1 cellular context compared by ENCODE assay signal in genomic region chr17:57948169-57948554, GRCh38.
TF ChIP-seq lines count a peak whose summit lies in the region.

No MANE protein-coding gene starts in this region.

TF ChIP-seq in WTC11, 78 proteins besides CTCF, POLR2A, EP300 and RAD21 (continued from another document):
- TF ChIP-seq, protein P1, sequence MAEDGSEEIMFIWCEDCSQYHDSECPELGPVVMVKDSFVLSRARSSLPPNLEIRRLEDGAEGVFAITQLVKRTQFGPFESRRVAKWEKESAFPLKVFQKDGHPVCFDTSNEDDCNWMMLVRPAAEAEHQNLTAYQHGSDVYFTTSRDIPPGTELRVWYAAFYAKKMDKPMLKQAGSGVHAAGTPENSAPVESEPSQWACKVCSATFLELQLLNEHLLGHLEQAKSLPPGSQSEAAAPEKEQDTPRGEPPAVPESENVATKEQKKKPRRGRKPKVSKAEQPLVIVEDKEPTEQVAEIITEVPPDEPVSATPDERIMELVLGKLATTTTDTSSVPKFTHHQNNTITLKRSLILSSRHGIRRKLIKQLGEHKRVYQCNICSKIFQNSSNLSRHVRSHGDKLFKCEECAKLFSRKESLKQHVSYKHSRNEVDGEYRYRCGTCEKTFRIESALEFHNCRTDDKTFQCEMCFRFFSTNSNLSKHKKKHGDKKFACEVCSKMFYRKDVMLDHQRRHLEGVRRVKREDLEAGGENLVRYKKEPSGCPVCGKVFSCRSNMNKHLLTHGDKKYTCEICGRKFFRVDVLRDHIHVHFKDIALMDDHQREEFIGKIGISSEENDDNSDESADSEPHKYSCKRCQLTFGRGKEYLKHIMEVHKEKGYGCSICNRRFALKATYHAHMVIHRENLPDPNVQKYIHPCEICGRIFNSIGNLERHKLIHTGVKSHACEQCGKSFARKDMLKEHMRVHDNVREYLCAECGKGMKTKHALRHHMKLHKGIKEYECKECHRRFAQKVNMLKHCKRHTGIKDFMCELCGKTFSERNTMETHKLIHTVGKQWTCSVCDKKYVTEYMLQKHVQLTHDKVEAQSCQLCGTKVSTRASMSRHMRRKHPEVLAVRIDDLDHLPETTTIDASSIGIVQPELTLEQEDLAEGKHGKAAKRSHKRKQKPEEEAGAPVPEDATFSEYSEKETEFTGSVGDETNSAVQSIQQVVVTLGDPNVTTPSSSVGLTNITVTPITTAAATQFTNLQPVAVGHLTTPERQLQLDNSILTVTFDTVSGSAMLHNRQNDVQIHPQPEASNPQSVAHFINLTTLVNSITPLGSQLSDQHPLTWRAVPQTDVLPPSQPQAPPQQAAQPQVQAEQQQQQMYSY (CRISPR knock-in tag; IDR thresholded peaks at IDR 0.05), result no peak
- TF ChIP-seq, protein P2, sequence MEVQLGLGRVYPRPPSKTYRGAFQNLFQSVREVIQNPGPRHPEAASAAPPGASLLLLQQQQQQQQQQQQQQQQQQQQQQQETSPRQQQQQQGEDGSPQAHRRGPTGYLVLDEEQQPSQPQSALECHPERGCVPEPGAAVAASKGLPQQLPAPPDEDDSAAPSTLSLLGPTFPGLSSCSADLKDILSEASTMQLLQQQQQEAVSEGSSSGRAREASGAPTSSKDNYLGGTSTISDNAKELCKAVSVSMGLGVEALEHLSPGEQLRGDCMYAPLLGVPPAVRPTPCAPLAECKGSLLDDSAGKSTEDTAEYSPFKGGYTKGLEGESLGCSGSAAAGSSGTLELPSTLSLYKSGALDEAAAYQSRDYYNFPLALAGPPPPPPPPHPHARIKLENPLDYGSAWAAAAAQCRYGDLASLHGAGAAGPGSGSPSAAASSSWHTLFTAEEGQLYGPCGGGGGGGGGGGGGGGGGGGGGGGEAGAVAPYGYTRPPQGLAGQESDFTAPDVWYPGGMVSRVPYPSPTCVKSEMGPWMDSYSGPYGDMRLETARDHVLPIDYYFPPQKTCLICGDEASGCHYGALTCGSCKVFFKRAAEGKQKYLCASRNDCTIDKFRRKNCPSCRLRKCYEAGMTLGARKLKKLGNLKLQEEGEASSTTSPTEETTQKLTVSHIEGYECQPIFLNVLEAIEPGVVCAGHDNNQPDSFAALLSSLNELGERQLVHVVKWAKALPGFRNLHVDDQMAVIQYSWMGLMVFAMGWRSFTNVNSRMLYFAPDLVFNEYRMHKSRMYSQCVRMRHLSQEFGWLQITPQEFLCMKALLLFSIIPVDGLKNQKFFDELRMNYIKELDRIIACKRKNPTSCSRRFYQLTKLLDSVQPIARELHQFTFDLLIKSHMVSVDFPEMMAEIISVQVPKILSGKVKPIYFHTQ (CRISPR knock-in tag; IDR thresholded peaks at IDR 0.05), result no peak
- no peak for TF ChIP-seq ERG (CRISPR knock-in tag; IDR thresholded peaks at IDR 0.05)
- TF ChIP-seq, protein P3, sequence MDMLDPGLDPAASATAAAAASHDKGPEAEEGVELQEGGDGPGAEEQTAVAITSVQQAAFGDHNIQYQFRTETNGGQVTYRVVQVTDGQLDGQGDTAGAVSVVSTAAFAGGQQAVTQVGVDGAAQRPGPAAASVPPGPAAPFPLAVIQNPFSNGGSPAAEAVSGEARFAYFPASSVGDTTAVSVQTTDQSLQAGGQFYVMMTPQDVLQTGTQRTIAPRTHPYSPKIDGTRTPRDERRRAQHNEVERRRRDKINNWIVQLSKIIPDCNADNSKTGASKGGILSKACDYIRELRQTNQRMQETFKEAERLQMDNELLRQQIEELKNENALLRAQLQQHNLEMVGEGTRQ (CRISPR knock-in tag; IDR thresholded peaks at IDR 0.05), result no peak
- no peak for TF ChIP-seq ARID4B (CRISPR knock-in tag; IDR thresholded peaks at IDR 0.05; ENCODE audit: borderline replicate concordance)
- no peak for TF ChIP-seq MYBL2 (CRISPR knock-in tag; IDR thresholded peaks at IDR 0.05)
- no peak for TF ChIP-seq IRF2 (CRISPR knock-in tag; IDR thresholded peaks at IDR 0.05; ENCODE audit: borderline replicate concordance, low read depth)
- TF ChIP-seq ESRRA (CRISPR knock-in tag; IDR thresholded peaks at IDR 0.05; ENCODE audit: borderline replicate concordance), result no peak
- TF ChIP-seq ZNF396 (CRISPR knock-in tag; IDR thresholded peaks at IDR 0.05; ENCODE audit: borderline replicate concordance), result no peak
- TF ChIP-seq, protein P4, sequence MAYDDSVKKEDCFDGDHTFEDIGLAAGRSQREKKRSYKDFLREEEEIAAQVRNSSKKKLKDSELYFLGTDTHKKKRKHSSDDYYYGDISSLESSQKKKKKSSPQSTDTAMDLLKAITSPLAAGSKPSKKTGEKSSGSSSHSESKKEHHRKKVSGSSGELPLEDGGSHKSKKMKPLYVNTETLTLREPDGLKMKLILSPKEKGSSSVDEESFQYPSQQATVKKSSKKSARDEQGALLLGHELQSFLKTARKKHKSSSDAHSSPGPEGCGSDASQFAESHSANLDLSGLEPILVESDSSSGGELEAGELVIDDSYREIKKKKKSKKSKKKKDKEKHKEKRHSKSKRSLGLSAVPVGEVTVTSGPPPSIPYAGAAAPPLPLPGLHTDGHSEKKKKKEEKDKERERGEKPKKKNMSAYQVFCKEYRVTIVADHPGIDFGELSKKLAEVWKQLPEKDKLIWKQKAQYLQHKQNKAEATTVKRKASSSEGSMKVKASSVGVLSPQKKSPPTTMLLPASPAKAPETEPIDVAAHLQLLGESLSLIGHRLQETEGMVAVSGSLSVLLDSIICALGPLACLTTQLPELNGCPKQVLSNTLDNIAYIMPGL (CRISPR knock-in tag; IDR thresholded peaks at IDR 0.05), result no peak
